ENCODE assay signal across 1 cellular context in genomic region chr1:11031624-11032262, GRCh38.
TF ChIP-seq lines count a peak whose summit lies in the region.

No MANE protein-coding gene starts in this region.

TF ChIP-seq in GM12878, 131 proteins besides CTCF, POLR2A, EP300 and RAD21:
- TF ChIP-seq ATF3 (IDR thresholded peaks at IDR 0.05; ENCODE audit: borderline replicate concordance, extremely low read depth, low read depth, low read length) (no peak), SMARCA5 (IDR thresholded peaks at IDR 0.05) (no peak), CBX3 (IDR thresholded peaks at IDR 0.05; ENCODE audit: borderline replicate concordance, low read depth) (no peak), SKIL (IDR thresholded peaks at IDR 0.05; ENCODE audit: low read depth, poor library complexity, severe bottlenecking) (no peak), SREBF2 (IDR thresholded peaks at IDR 0.05; ENCODE audit: low read length) (no peak), EED (IDR thresholded peaks at IDR 0.05; ENCODE audit: low read depth) (no peak), POLR2AphosphoS5 (IDR thresholded peaks at IDR 0.05; ENCODE audit: low read length) (peak; percentile 66; the same call in 1 of the 2 replicates)
